22 cellular contexts compared by ENCODE assay signal in genomic region chr13:59259416-59260000, GRCh38.
DNase-seq lines count a peak whose midpoint lies in the region; ATAC-seq and TF ChIP-seq lines count a peak whose summit lies in the region.
"Had no signal": no experiment of that assay in that cellular context is flagged by ENCODE, and none has a peak within 500 bp of the region (broad histone marks: within the 10 kb centered on the region; RNA-seq: fewer than 3 reads in every experiment).

No MANE protein-coding gene starts in this region.

- H3K4me3 ChIP-seq in mesendoderm (ENCODE audit: low read length) (no peak overlapping the region), smooth muscle cell (no peak overlapping the region)
- H3K4me3 ChIP-seq: BLaER1 treated with 17β-estradiol and CSF1 and Interleukin-3, amounts not matched to agents 10 nM and 100 nM; K562 had no signal

- H3K79me2 ChIP-seq in H9 (ENCODE audit: insufficient read depth, low read length): no peaks in the 10 kb centered on the region
- H3K79me2 ChIP-seq in mesendoderm (ENCODE audit: control insufficient read depth, insufficient read depth, low read length): no peaks in the 10 kb centered on the region
- H3K79me2 ChIP-seq in smooth muscle cell (ENCODE audit: low read depth): no peaks in the 10 kb centered on the region

- H3K9me3 ChIP-seq in H9 (ENCODE audit: control insufficient read depth, low read depth, low read length): no peaks in the 10 kb centered on the region
- H3K9me3 ChIP-seq in smooth muscle cell (replicated peaks; ENCODE audit: low read depth): no peaks in the 10 kb centered on the region
- H3K9me3 ChIP-seq: BLaER1 treated with 17β-estradiol and CSF1 and Interleukin-3, amounts not matched to agents 10 nM and 100 nM; Caco-2 had no signal

- peaks cover 21 to 24% of the 10 kb centered on the region in 2 experiments for H3K4me1 Mint-ChIP-seq in H9
- H3K4me1 Mint-ChIP-seq: CD4-positive, alpha-beta memory T cell had no signal

- TF ChIP-seq CTCF in H9 (conservative IDR thresholded peaks at IDR 0.05) (no peak), smooth muscle cell (IDR thresholded peaks at IDR 0.05; ENCODE audit: borderline replicate concordance, insufficient read depth, poor library complexity, severe bottlenecking) (no peak)

- H4K20me1 ChIP-seq in H9 (ENCODE audit: control insufficient read depth, insufficient read depth, insufficient read length) (no peaks in the 10 kb centered on the region), smooth muscle cell (ENCODE audit: low read depth) (no peaks in the 10 kb centered on the region)
- H4K20me1 ChIP-seq: BLaER1 treated with 17β-estradiol and CSF1 and Interleukin-3, amounts not matched to agents 10 nM and 100 nM had no signal

- H2AFZ ChIP-seq in H9 (ENCODE audit: low read length): no peak overlapping the region
- H2AFZ ChIP-seq in smooth muscle cell (ENCODE audit: low read depth): peak overlapping the region; percentile 79

- H2BK12ac ChIP-seq in H9 (ENCODE audit: insufficient read length, low read depth, low read length): no peak overlapping the region

- no peak overlapping the region for H2BK20ac ChIP-seq in H9 (ENCODE audit: low read depth, low read length, poor library complexity, severe bottlenecking)

- H3K56ac ChIP-seq in H9 (ENCODE audit: insufficient read length, low read depth, low read length) (no peak overlapping the region), mesendoderm (ENCODE audit: low read length) (no peak overlapping the region)

- H3F3A ChIP-seq in smooth muscle cell (ENCODE audit: low read depth): no peaks in the 10 kb centered on the region

- H3K4ac ChIP-seq in H9 (ENCODE audit: low read depth, low read length) (no peak overlapping the region), mesendoderm (ENCODE audit: low read depth, low read length) (no peak overlapping the region)

- H3K79me1 ChIP-seq in H9 (ENCODE audit: insufficient read depth, low read depth, low read length, poor library complexity, severe bottlenecking): no peaks in the 10 kb centered on the region
- no peaks in the 10 kb centered on the region for H3K79me1 ChIP-seq in mesendoderm (ENCODE audit: low read length)

- H2BK15ac ChIP-seq in H9 (ENCODE audit: low read depth, low read length): no peak overlapping the region
- H2BK15ac ChIP-seq in mesendoderm (replicated peaks; ENCODE audit: low read depth): no peak overlapping the region

- no peak overlapping the region for H2AK5ac ChIP-seq in H9 (ENCODE audit: insufficient read length, low read length)
- H2AK5ac ChIP-seq in mesendoderm (ENCODE audit: low read length): no peak overlapping the region

- H3K18ac ChIP-seq in H9 (ENCODE audit: insufficient read length, low read depth, low read length) (no peak overlapping the region), mesendoderm (ENCODE audit: low read length) (no peak overlapping the region)

- H2BK5ac ChIP-seq in H9 (ENCODE audit: insufficient read length, low read length) (no peak overlapping the region), mesendoderm (ENCODE audit: low read length) (no peak overlapping the region)

- H3K27me3 Mint-ChIP-seq in H9 (ENCODE audit: low read depth): no peaks in the 10 kb centered on the region
- H3K27me3 Mint-ChIP-seq: CD4-positive, alpha-beta memory T cell had no signal

- H3K4me3 Mint-ChIP-seq in H9: no peak overlapping the region
- H3K4me3 Mint-ChIP-seq: CD4-positive, alpha-beta memory T cell; HFFc6 had no signal

- H3K23ac ChIP-seq in H9 (ENCODE audit: insufficient read length, low read depth, low read length): no peak overlapping the region
- H3K23ac ChIP-seq in mesendoderm (ENCODE audit: low read length): no peak overlapping the region

- H3K4me2 ChIP-seq in H9 (ENCODE audit: insufficient read depth, insufficient read length, low read length) (no peak overlapping the region), mesendoderm (ENCODE audit: low read length) (no peak overlapping the region), smooth muscle cell (peak overlapping the region; percentile 12)
- H3K4me2 ChIP-seq: BLaER1 treated with 17β-estradiol and CSF1 and Interleukin-3, amounts not matched to agents 10 nM and 100 nM had no signal

- no peak overlapping the region for H3T11ph ChIP-seq in H9 (ENCODE audit: low read length)

- no peak for ATAC-seq in HG02623 (IDR thresholded peaks at IDR 0.05; ENCODE audit: unreplicated experiment)
- ATAC-seq: K562, Panc1 had no signal

- no CpG with 5 or more reads among the region's 7 CpGs for WGBS in H9 (ENCODE audit: extremely low coverage, insufficient read length, low lambda C conversion rate)
- no CpG with 5 or more reads among the region's 7 CpGs for WGBS in mesendoderm (ENCODE audit: extremely low coverage, insufficient coverage, low lambda C conversion rate)
- WGBS in smooth muscle cell (ENCODE audit: low lambda C conversion rate): 61% methylated on average over 7 of the region's 7 CpGs

- H3K27ac ChIP-seq in H9 (ENCODE audit: insufficient read length, low read depth, low read length) (no peak overlapping the region), mesendoderm (ENCODE audit: low read depth, low read length) (no peak overlapping the region), smooth muscle cell (ENCODE audit: low read depth) (no peak overlapping the region)
- H3K27ac ChIP-seq: BLaER1 treated with 17β-estradiol and CSF1 and Interleukin-3, amounts not matched to agents 10 nM and 100 nM had no signal

- H2BK120ac ChIP-seq in H9 (ENCODE audit: low read depth, low read length, poor library complexity, severe bottlenecking) (no peak overlapping the region), mesendoderm (ENCODE audit: low read depth, low read length) (no peak overlapping the region)

- H3K4me1 ChIP-seq in H9 (ENCODE audit: insufficient read depth, low read length) (no peaks in the 10 kb centered on the region), mesendoderm (ENCODE audit: control insufficient read depth, low read depth, low read length) (peaks cover 7% of the 10 kb centered on the region), smooth muscle cell (ENCODE audit: low read depth) (peaks cover 10% of the 10 kb centered on the region)
- H3K4me1 ChIP-seq: BLaER1 treated with 17β-estradiol and CSF1 and Interleukin-3, amounts not matched to agents 10 nM and 100 nM; Caco-2 had no signal

- H4K8ac ChIP-seq in H9 (replicated peaks; ENCODE audit: insufficient read length, low read depth, low read length) (no peak overlapping the region), mesendoderm (ENCODE audit: low read depth, low read length) (no peak overlapping the region)

- H3K9ac ChIP-seq in H9 (ENCODE audit: extremely low read depth, insufficient read length, low read length) (no peak overlapping the region), mesendoderm (ENCODE audit: low read length) (no peak overlapping the region), smooth muscle cell (ENCODE audit: low read depth) (no peak overlapping the region)
- H3K9ac ChIP-seq: BLaER1 treated with 17β-estradiol and CSF1 and Interleukin-3, amounts not matched to agents 10 nM and 100 nM had no signal

- H3K23me2 ChIP-seq in H9 (ENCODE audit: insufficient read length, low read depth, low read length, poor library complexity, severe bottlenecking): no peaks in the 10 kb centered on the region

- peak; percentile 30 for DNase-seq in H9
- DNase-seq in NCI-H526 treated with DMSO at 0.1 percent for 48 hours (lab: John Stamatoyannopoulos, UW): peak; percentile 69
- DNase-seq in mesendoderm: peak; percentile 51
- DNase-seq in smooth muscle cell (lab: John Stamatoyannopoulos, UW; ENCODE audit: unreplicated experiment): no peak
- no peak for DNase-seq in KG1 (lab: John Stamatoyannopoulos, UW)
- DNase-seq in GM19240 (ENCODE audit: insufficient read length, low spot score): no peak
- DNase-seq: Caco-2; CD4-positive, alpha-beta memory T cell; GDM1; H7; HFFc6; NCI-H1092; NCI-H1436 treated with DMSO at 0.1 percent for 48 hours; NCI-H1930; NCI-H226; NCI-H510A treated with DMSO at 0.1 percent for 48 hours; NCI-H82; SIG-M5 had no signal

- H3K36me3 ChIP-seq in mesendoderm (ENCODE audit: control insufficient read depth, insufficient read depth, low read length): no peaks in the 10 kb centered on the region
- no peaks in the 10 kb centered on the region for H3K36me3 ChIP-seq in smooth muscle cell (ENCODE audit: low read depth)
- H3K36me3 ChIP-seq: BLaER1 treated with 17β-estradiol and CSF1 and Interleukin-3, amounts not matched to agents 10 nM and 100 nM had no signal

- no peaks in the 10 kb centered on the region for H3K27me3 ChIP-seq in H9 (ENCODE audit: insufficient read depth, low read length)
- H3K27me3 ChIP-seq in mesendoderm (ENCODE audit: insufficient read depth, low read length, poor library complexity): no peaks in the 10 kb centered on the region
- H3K27me3 ChIP-seq in smooth muscle cell (ENCODE audit: low read depth): no peaks in the 10 kb centered on the region
- H3K27me3 ChIP-seq: BLaER1 treated with 17β-estradiol and CSF1 and Interleukin-3, amounts not matched to agents 10 nM and 100 nM had no signal

- H4K5ac ChIP-seq in H9 (ENCODE audit: insufficient read length, low read depth, low read length): no peak overlapping the region
- H4K5ac ChIP-seq in mesendoderm (ENCODE audit: low read length): no peak overlapping the region

- H3K27ac Mint-ChIP-seq in H9: no peak overlapping the region
- H3K27ac Mint-ChIP-seq: CD4-positive, alpha-beta memory T cell; HFFc6 had no signal

- no peak overlapping the region for H3K14ac ChIP-seq in H9 (ENCODE audit: insufficient read depth, low read length)

- no peaks in the 10 kb centered on the region for H3K9me3 Mint-ChIP-seq in H9
- H3K9me3 Mint-ChIP-seq: HFFc6 had no signal

- H4K91ac ChIP-seq in H9 (ENCODE audit: insufficient read length, low read depth, low read length): no peak overlapping the region

- no peaks in the 10 kb centered on the region for H3K36me3 Mint-ChIP-seq in H9 (ENCODE audit: insufficient read depth in 1 of 3, low read depth in 3 of 3)
- H3K36me3 Mint-ChIP-seq: CD4-positive, alpha-beta memory T cell had no signal

Comparison
In these comparisons a context has a peak if more than half of its experiments do, and no peak if none do; other contexts are left out.
1. DNase-seq: peak in H9 (single experiment), NCI-H526 treated with DMSO at 0.1 percent for 48 hours (single experiment) and mesendoderm (single experiment); none in smooth muscle cell (single experiment), KG1 (single experiment) and GM19240 (single experiment).